8 cellular contexts compared by ENCODE assay signal in the genomic region with DNA sequence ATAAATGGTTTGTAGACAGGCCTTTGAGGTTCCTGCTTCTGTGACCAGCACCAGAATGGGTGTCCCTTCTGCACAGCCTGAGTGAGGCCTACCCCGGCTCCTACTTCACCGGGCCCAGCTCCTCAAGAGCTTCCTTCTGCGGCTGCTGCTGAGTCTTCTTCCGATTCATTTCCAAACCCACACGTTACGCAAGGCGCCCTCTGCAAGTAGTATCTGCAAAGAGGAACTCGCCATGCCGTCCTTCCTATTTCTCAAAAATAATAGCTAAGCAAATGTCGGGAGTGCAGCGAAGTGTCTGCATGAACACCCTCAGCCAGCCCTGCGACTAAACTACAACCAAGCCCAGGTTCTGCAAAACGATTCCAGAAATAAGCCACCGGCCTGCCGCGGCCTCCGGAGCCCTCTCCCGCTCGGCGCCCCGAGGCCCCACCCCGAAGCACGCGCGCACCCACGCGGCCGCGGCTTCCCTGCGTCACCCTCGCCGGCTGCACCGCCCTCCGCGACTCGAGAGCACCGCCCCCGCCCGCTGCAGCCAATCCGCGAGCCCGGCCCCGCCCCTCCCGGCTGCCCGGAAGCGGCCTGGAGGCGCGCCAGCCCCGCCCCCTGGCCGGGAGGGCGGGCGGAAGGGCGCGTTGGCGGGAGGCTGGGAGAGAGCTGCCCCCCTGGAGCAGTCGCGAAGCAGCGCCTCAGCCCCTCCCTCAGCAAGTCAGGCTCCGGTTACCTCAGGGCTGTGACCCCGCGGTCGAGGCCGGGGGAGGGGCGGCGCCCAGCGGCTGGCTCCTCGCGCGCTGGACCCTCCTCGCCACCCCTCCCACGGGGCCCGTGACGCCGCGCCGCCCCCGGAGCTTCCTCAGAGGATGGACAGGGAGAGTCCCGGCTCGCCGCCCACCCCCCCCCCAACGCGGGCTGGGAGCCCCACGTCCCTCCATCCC. TPM values are rescaled to one million over a fixed set of nuclear protein-coding genes. Genes with fewer than 3 reads are reported as not detected.
DNase-seq lines count a peak whose midpoint lies in the region; ATAC-seq and TF ChIP-seq lines count a peak whose summit lies in the region.

No MANE protein-coding gene starts in this region.

- peaks cover 6% of the 10 kb centered on the region; the same call in 1 of the 2 replicates for H3F3A ChIP-seq in SU-DHL-6 (ENCODE audit: insufficient read depth)

- peaks cover 9% of the 10 kb centered on the region; the same call in 1 of the 2 replicates for H3K79me2 ChIP-seq in SU-DHL-6 (ENCODE audit: insufficient read depth, low read length)
- H3K79me2 ChIP-seq in parathyroid adenoma, result peaks cover 27% of the 10 kb centered on the region

- H3K9me3 ChIP-seq in SU-DHL-6 (ENCODE audit: insufficient read depth, low read length) (no peaks in the 10 kb centered on the region), cardiac muscle cell (ENCODE audit: low read depth) (no peaks in the 10 kb centered on the region), parathyroid adenoma (ENCODE audit: control insufficient read depth, low read length) (no peaks in the 10 kb centered on the region), thyroid gland (no peaks in the 10 kb centered on the region)

- H3K27me3 ChIP-seq in SU-DHL-6 (ENCODE audit: low read length) (no peaks in the 10 kb centered on the region), cardiac muscle cell (no peaks in the 10 kb centered on the region), parathyroid adenoma (ENCODE audit: control insufficient read depth, insufficient read depth, low read length) (no peaks in the 10 kb centered on the region), thyroid gland (no peaks in the 10 kb centered on the region)

- no peaks in the 10 kb centered on the region for H3K9me2 ChIP-seq in SU-DHL-6 (replicated peaks; ENCODE audit: insufficient read depth, low read length)

- H3K4me3 ChIP-seq in GM12864 (ENCODE audit: low read depth, low read length), result peak overlapping the region; percentile 83
- H3K4me3 ChIP-seq in SU-DHL-6 (ENCODE audit: insufficient read depth, low read length, poor library complexity, severe bottlenecking), result peak overlapping the region; percentile 54
- H3K4me3 ChIP-seq in cardiac muscle cell, result peak overlapping the region; percentile 62
- peak overlapping the region; percentile 89 for H3K4me3 ChIP-seq in parathyroid adenoma (ENCODE audit: low read depth, low read length)
- peak overlapping the region; percentile 38 to 68 (median 56) for H3K4me3 ChIP-seq in thyroid gland (replicated peaks in 1 of 3)

- H2AFZ ChIP-seq in SU-DHL-6 (ENCODE audit: low read depth, low read length, severe bottlenecking) (peak overlapping the region; percentile 49), parathyroid adenoma (peak overlapping the region; percentile 86)

- peak; percentile 57 for ATAC-seq in HG02588 (IDR thresholded peaks at IDR 0.05; ENCODE audit: unreplicated experiment)

- DNase-seq in GM12864 (ENCODE audit: low read depth), result peak; percentile 65
- DNase-seq in NCI-H1092 treated with DMSO at 0.1 percent for 48 hours (lab: John Stamatoyannopoulos, UW), result peak; percentile 85
- peak; percentile 95 for DNase-seq in activated naive CD8-positive, alpha-beta T cell treated with anti-CD3 and anti-CD28 coated beads, Interleukin-2, amount 50 U/mL, for 16 hours (ENCODE audit: low read depth, low spot score)
- peak; percentile 97 to 98 for DNase-seq in cardiac muscle cell (ENCODE audit: low read depth in 1 of 2, low spot score in 1 of 2)
- peak; percentile 95 for DNase-seq in thyroid gland

- intact Hi-C loops in thyroid gland (cut with DNase I), result no loop called here

- peak in 1 of 2 donors; percentile 82 for TF ChIP-seq POLR2A in thyroid gland (IDR thresholded peaks at IDR 0.05)

- H4K20me1 ChIP-seq in SU-DHL-6 (ENCODE audit: low read depth, low read length), result no peaks in the 10 kb centered on the region

- H3K4me2 ChIP-seq in SU-DHL-6 (ENCODE audit: low read depth, low read length, poor library complexity, severe bottlenecking) (peak overlapping the region; percentile 82), parathyroid adenoma (ENCODE audit: low read length) (peak overlapping the region; percentile 97)

- 3 to 13% methylated on average over 11 to 26 of the region's 83 CpGs for WGBS in thyroid gland, 2 donors

- TF ChIP-seq CTCF in GM12864 (IDR thresholded peaks at IDR 0.05; ENCODE audit: low read depth, low read length, missing control alignments), result no peak
- TF ChIP-seq CTCF in SU-DHL-6 (IDR thresholded peaks at IDR 0.05; ENCODE audit: insufficient read depth, low read length, poor library complexity, severe bottlenecking), result no peak
- no peak for TF ChIP-seq CTCF in cardiac muscle cell (IDR thresholded peaks at IDR 0.05; ENCODE audit: low read depth, low read length)
- TF ChIP-seq CTCF in parathyroid adenoma (IDR thresholded peaks at IDR 0.05), result no peak
- no peak for TF ChIP-seq CTCF in thyroid gland (IDR thresholded peaks at IDR 0.05)

- H3K27ac ChIP-seq in SU-DHL-6 (ENCODE audit: low read depth, low read length) (peak overlapping the region; percentile 84), cardiac muscle cell (peak overlapping the region; percentile 85), parathyroid adenoma (peak overlapping the region; percentile 97), thyroid gland (peak overlapping the region; percentile 81 to 96 (median 95))

- peaks cover 38% of the 10 kb centered on the region for H3K4me1 ChIP-seq in cardiac muscle cell (ENCODE audit: low read depth)
- H3K4me1 ChIP-seq in parathyroid adenoma, result peaks cover 42% of the 10 kb centered on the region
- peaks cover 50 to 60% of the 10 kb centered on the region in 2 donors for H3K4me1 ChIP-seq in thyroid gland

- H3K36me3 ChIP-seq in SU-DHL-6 (ENCODE audit: low read length) (no peaks in the 10 kb centered on the region), cardiac muscle cell (no peaks in the 10 kb centered on the region), parathyroid adenoma (ENCODE audit: control insufficient read depth, insufficient read depth, low read length) (no peaks in the 10 kb centered on the region), thyroid gland (peaks cover 0 to 4% of the 10 kb centered on the region in 2 donors)

- H3K9ac ChIP-seq in SU-DHL-6 (ENCODE audit: low read length) (peak overlapping the region; percentile 78), parathyroid adenoma (no peak overlapping the region)

RNA-seq across cellular contexts. Expression of gene MNT, which starts 8.3 kb away (rescaled TPM):
- total RNA-seq in cardiac muscle cell (15.8 and 17.4 TPM in 2 replicates), thyroid gland (10 to 100 TPM in 3 of 4 donors, 1 to 10 TPM in 1; 8.2 to 28.9 (median 10.9) TPM)
- 7.1 and 7.3 TPM in 2 replicates for polyA plus RNA-seq in cardiac muscle cell

RNA-seq across cellular contexts. Expression of gene SGSM2, which starts 55.2 kb away (rescaled TPM):
- 93.3 and 106 TPM in 2 replicates for total RNA-seq in cardiac muscle cell
- 99.3 and 107 TPM in 2 replicates for polyA plus RNA-seq in cardiac muscle cell
- total RNA-seq in thyroid gland, result 10 to 100 TPM; 47.8 to 82.7 (median 63.2) TPM

RNA-seq across cellular contexts. Expression of gene TSR1, which starts 56.3 kb away (rescaled TPM):
- total RNA-seq in cardiac muscle cell (47.1 and 52.6 TPM in 2 replicates), thyroid gland (10 to 100 TPM; 16.8 to 56.4 (median 29.3) TPM)
- 34.0 and 43.1 TPM in 2 replicates for polyA plus RNA-seq in cardiac muscle cell

Comparison
In these comparisons a context has a peak if more than half of its experiments do, and no peak if none do; other contexts are left out.
1. Peak in every context shown above with its lines: DNase-seq, ATAC-seq, H3K4me3 ChIP-seq and H3K27ac ChIP-seq.